ENCODE assay signal across 8 cellular contexts in the genomic region with DNA sequence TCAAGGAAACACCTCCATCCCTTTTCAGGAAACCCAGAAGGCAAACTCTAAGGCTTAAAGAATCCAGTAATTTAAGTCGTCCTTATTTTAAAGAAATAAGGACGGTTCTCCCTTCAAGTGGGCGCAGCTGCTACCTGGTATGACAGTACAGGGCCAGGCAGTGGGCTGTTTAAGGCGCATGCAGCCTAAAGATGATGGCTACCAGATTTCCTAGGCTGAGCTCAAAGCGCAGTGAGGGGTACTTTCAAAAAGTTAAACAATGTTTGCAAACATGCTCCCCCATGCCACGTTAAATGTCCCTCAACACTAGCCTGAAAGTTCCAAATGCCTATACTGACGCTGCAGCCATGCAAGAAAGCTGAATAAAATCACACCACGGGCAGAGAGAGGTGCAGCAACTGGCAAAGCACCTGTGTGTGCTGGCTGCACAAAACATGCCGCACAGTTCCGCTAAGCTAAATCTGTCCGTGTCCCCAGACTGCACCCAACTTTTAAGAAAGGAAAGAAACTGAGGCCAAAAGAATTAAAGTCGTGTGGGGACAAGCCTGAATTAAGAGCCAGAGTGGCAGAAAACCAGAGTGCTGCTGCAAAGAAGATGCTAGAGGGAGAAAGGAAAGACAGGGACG. TPM values are rescaled to one million over a fixed set of nuclear protein-coding genes. Genes with fewer than 3 reads are reported as not detected.
DNase-seq lines count a peak whose midpoint lies in the region; ATAC-seq and TF ChIP-seq lines count a peak whose summit lies in the region.

No MANE protein-coding gene starts in this region.

- peak overlapping the region; percentile 87 for H3K4me3 Mint-ChIP-seq in MCF 10A (ENCODE audit: unreplicated experiment)

- DNase-seq in activated effector memory CD4-positive, alpha-beta T cell treated with anti-CD3 and anti-CD28 coated beads, Interleukin-2, amount 50 U/mL, for 16 hours: peak; percentile 65
- DNase-seq in activated effector memory CD4-positive, alpha-beta T cell treated with Interleukin-2 at 50 U/mL for 16 hours: no peak
- DNase-seq in NT2/D1 (ENCODE audit: low read depth, low spot score) (no peak), MCF 10A (ENCODE audit: unreplicated experiment) (no peak), kidney tubule cell (ENCODE audit: low spot score) (peak; percentile 26), stomach (no peak)
- DNase-seq in effector CD4-positive, alpha-beta T cell: no peak

- H3K4me1 ChIP-seq in NT2/D1 (ENCODE audit: insufficient read depth, insufficient read length) (no peaks in the 10 kb centered on the region), stomach (peaks cover 20 to 59% (median 44%) of the 10 kb centered on the region in 4 donors)

- TSS peak; percentile 42 for BruUV-seq in MCF 10A (replicated peaks; lab: Mats Ljungman, UMichigan)

- 2 to 3% (median 3%) methylated on average over 12 to 13 of the region's 13 CpGs for WGBS in stomach, 5 donors

- CTCF ChIA-PET in MCF 10A (lab: Yijun Ruan, JAX): interaction anchor here (0.6 to 3.2 kb wide), 19 partner anchors 8 to 646 kb away, joined by 3 to 15 read pairs (median 4); no protein-coding TSS in a partner anchor

- TF ChIP-seq EP300 in stomach (IDR thresholded peaks at IDR 0.05): no peak

- H3K36me3 Mint-ChIP-seq in MCF 10A (ENCODE audit: insufficient read depth, unreplicated experiment): no peaks in the 10 kb centered on the region

- no peaks in the 10 kb centered on the region for H3K27me3 Mint-ChIP-seq in MCF 10A (ENCODE audit: insufficient read depth, unreplicated experiment)

- peak overlapping the region; percentile 92 for H3K9ac ChIP-seq in NT2/D1 (ENCODE audit: insufficient read length, low read depth)

- peak; percentile 29 for ATAC-seq in HG02763 (IDR thresholded peaks at IDR 0.05; ENCODE audit: unreplicated experiment)

- no peaks in the 10 kb centered on the region for H3K9me3 ChIP-seq in NT2/D1 (ENCODE audit: insufficient read depth, low read length)
- no peaks in the 10 kb centered on the region for H3K9me3 ChIP-seq in stomach

- H3K4me3 ChIP-seq in NT2/D1 (ENCODE audit: insufficient read length, low read depth) (peak overlapping the region; percentile 76), stomach (peak overlapping the region; percentile 66 to 74 (median 70))

- peak overlapping the region; percentile 78 for H3K27ac Mint-ChIP-seq in MCF 10A (ENCODE audit: low read depth, unreplicated experiment)

- intact Hi-C loops in MCF 10A (cut with micrococcal nuclease) (loop anchor here (5.0 kb wide), 1 partner anchor 657 kb away; the partner anchor contains the start of gene ASNSD1), stomach (cut with DNase I; ENCODE audit: low total_unique reads) (no loop called here)

- no peaks in the 10 kb centered on the region for H3K27me3 ChIP-seq in NT2/D1 (ENCODE audit: insufficient read depth, insufficient read length)
- H3K27me3 ChIP-seq in stomach: no peaks in the 10 kb centered on the region

- no peaks in the 10 kb centered on the region for H3K9me3 Mint-ChIP-seq in MCF 10A (ENCODE audit: unreplicated experiment)

- H3K4me1 Mint-ChIP-seq in MCF 10A (ENCODE audit: insufficient read depth, unreplicated experiment): peaks cover 38% of the 10 kb centered on the region

- TF ChIP-seq POLR2A in stomach (IDR thresholded peaks at IDR 0.05): no peak

- TF ChIP-seq CTCF in MCF 10A (IDR thresholded peaks at IDR 0.05; ENCODE audit: unreplicated experiment): no peak
- no peak for TF ChIP-seq CTCF in stomach (IDR thresholded peaks at IDR 0.05)

- H3K27ac ChIP-seq in stomach: peak overlapping the region; percentile 85 to 94 (median 88)

- POLR2A ChIA-PET in MCF 10A (lab: Yijun Ruan, JAX): interaction anchor here (0.6 to 5.2 kb wide), 22 partner anchors 8 to 563 kb away, joined by 3 to 44 read pairs (median 4); partner anchors contain the start of gene INPP1

- H3K36me3 ChIP-seq in NT2/D1 (ENCODE audit: insufficient read depth, insufficient read length, low read length): no peaks in the 10 kb centered on the region
- no peaks in the 10 kb centered on the region for H3K36me3 ChIP-seq in stomach

RNA-seq across cellular contexts. Expression of gene HIBCH, which starts 0.6 kb away (rescaled TPM):
- 14.7 and 16.2 TPM in 2 replicates for total RNA-seq in MCF 10A (2022)
- total RNA-seq in stomach: 10 to 100 TPM; 10.3 to 93.3 (median 32.7) TPM
- polyA plus RNA-seq in stomach: 10 to 100 TPM; 12.8 to 23.5 (median 22.7) TPM

RNA-seq across cellular contexts. Expression of gene INPP1, which starts 24.3 kb away (rescaled TPM):
- total RNA-seq in MCF 10A (2022): 24.8 and 29.2 TPM in 2 replicates
- 10 to 100 TPM in 3 of 5 donors, 1 to 10 TPM in 1, not detected in 1; 4.2 to 51.0 (median 26.4) TPM for total RNA-seq in stomach
- polyA plus RNA-seq in stomach: 10 to 100 TPM in 2 of 3 donors, 1 to 10 TPM in 1; 8.3 to 32.3 (median 25.5) TPM

Comparison
In these comparisons a context has a peak if more than half of its experiments do, and no peak if none do; other contexts are left out.
1. DNase-seq: peak in activated effector memory CD4-positive, alpha-beta T cell treated with anti-CD3 and anti-CD28 coated beads, Interleukin-2, amount 50 U/mL, for 16 hours (single experiment) and kidney tubule cell (single experiment); none in activated effector memory CD4-positive, alpha-beta T cell treated with Interleukin-2 at 50 U/mL for 16 hours (single experiment), NT2/D1 (single experiment), MCF 10A (single experiment), stomach (single experiment) and effector CD4-positive, alpha-beta T cell (single experiment).